Comparison of ENCODE assay signal across 26 cellular contexts in genomic region chr11:65295001-65295400, GRCh38. TPM values are rescaled to one million over a fixed set of nuclear protein-coding genes. Genes with fewer than 3 reads are reported as not detected.
DNase-seq lines count a peak whose midpoint lies in the region; ATAC-seq and TF ChIP-seq lines count a peak whose summit lies in the region.
"Had no signal": no experiment of that assay in that cellular context is flagged by ENCODE, and none has a peak within 500 bp of the region (broad histone marks: within the 10 kb centered on the region; RNA-seq: fewer than 3 reads in every experiment).

No MANE protein-coding gene starts in this region.

- H3K27ac ChIP-seq in Peyer's patch (peak overlapping the region in 3 of 4 donors; percentile 30 to 92 (median 44)), gastroesophageal sphincter (peak overlapping the region; percentile 91 to 99 (median 96)), muscle layer of colon (ENCODE audit: low read depth, low read length) (peak overlapping the region; percentile 78), substantia nigra (ENCODE audit: low read depth, low read length, poor library complexity, severe bottlenecking) (peak overlapping the region; percentile 100)

- TF ChIP-seq CTCF in Peyer's patch (IDR thresholded peaks at IDR 0.05): no peak
- TF ChIP-seq CTCF in gastroesophageal sphincter (IDR thresholded peaks at IDR 0.05): no peak

- peaks cover 0 to 48% (median 0%) of the 10 kb centered on the region in 4 donors for H3K4me1 ChIP-seq in Peyer's patch
- peaks cover 43 to 100% (median 67%) of the 10 kb centered on the region in 3 donors for H3K4me1 ChIP-seq in gastroesophageal sphincter
- H3K4me1 ChIP-seq in muscle layer of colon (ENCODE audit: insufficient read depth, low read length): peaks cover 97% of the 10 kb centered on the region

- H3K4me3 ChIP-seq in Peyer's patch (no peak overlapping the region), gastroesophageal sphincter (no peak overlapping the region), muscle layer of colon (ENCODE audit: low read depth in 1 of 2, low read length in 2 of 2) (no peak overlapping the region)
- H3K4me3 ChIP-seq: smooth muscle cell had no signal

- H3K36me3 ChIP-seq in Peyer's patch: peaks cover 0 to 4% (median 0%) of the 10 kb centered on the region in 3 donors
- peaks cover 0 to 19% of the 10 kb centered on the region in 2 donors for H3K36me3 ChIP-seq in gastroesophageal sphincter
- H3K36me3 ChIP-seq in muscle layer of colon (ENCODE audit: insufficient read depth, low read length): no peaks in the 10 kb centered on the region

- no peaks in the 10 kb centered on the region for H3K27me3 ChIP-seq in Peyer's patch
- H3K27me3 ChIP-seq in gastroesophageal sphincter: no peaks in the 10 kb centered on the region
- H3K27me3 ChIP-seq in muscle layer of colon (ENCODE audit: control insufficient read depth in 1 of 2, insufficient read depth in 2 of 2, low read length in 2 of 2): no peaks in the 10 kb centered on the region

- TF ChIP-seq EP300 in gastroesophageal sphincter (IDR thresholded peaks at IDR 0.05): no peak

- H3K9me3 ChIP-seq in Peyer's patch (no peaks in the 10 kb centered on the region), gastroesophageal sphincter (no peaks in the 10 kb centered on the region), muscle layer of colon (ENCODE audit: low read length) (no peaks in the 10 kb centered on the region)

- WGBS in gastroesophageal sphincter (ENCODE audit: low coverage in 1 of 2), 2 donors: 83% methylated on average over 10 of the region's 11 CpGs; no CpG with 5 or more reads in 1 of the 2 donors

- no peak overlapping the region for H3K9ac ChIP-seq in muscle layer of colon (ENCODE audit: low read length)

- DNase-seq in Peyer's patch (no peak), substantia nigra (lab: John Stamatoyannopoulos, UW) (no peak), erythroblast (lab: John Stamatoyannopoulos, UW) (no peak), NCI-H510A treated with DMSO at 0.1 percent for 48 hours (lab: John Stamatoyannopoulos, UW) (no peak)
- no peak for DNase-seq in effector CD8-positive, alpha-beta T cell (lab: John Stamatoyannopoulos, UW)
- DNase-seq: activated CD4-positive, alpha-beta memory T cell treated with anti-CD3 and anti-CD28 coated beads for 36 hours; activated naive CD4-positive, alpha-beta T cell treated with anti-CD3 and anti-CD28 coated beads for 36 hours; activated T-cell treated with anti-CD3 and anti-CD28 coated beads, Interleukin-2, amount 50 U/mL, for 1 hour; anterior cingulate cortex; cerebellar nuclear complex; HCEC 1CT; hypothalamus; Kasumi-1; mesenchymal stem cell; NCI-H1048; NCI-H2029 treated with DMSO at 0.1 percent for 48 hours; NCI-H446; stimulated activated CD4-positive, alpha-beta T cell treated with anti-CD3 and anti-CD28 coated beads, Interleukin-4, amount 100 ng/mL, for 24 hours; stimulated activated naive CD8-positive, alpha-beta T cell treated with anti-CD3 and anti-CD28 coated beads, Interleukin-15, amount 100 ng/mL, for 72 hours had no signal

- TF ChIP-seq POLR2A in Peyer's patch (IDR thresholded peaks at IDR 0.05): no peak
- TF ChIP-seq POLR2A in gastroesophageal sphincter (IDR thresholded peaks at IDR 0.05): no peak
- TF ChIP-seq POLR2A in erythroblast (IDR thresholded peaks at IDR 0.05; ENCODE audit: low read length): no peak

- ATAC-seq in gastroesophageal sphincter (no peak), HG03520 (IDR thresholded peaks at IDR 0.05; ENCODE audit: unreplicated experiment) (no peak)
- ATAC-seq: natural killer cell treated with Interleukin-12 subunit alpha and Interleukin-12 subunit beta and Interleukin-15 and Interleukin-18, amount 100 ng/mL, for 72 hours; SK-N-SH treated with all-trans-retinoic acid at 6 μM for 48 hours; stimulated activated naive CD8-positive, alpha-beta T cell treated with anti-CD3 and anti-CD28 coated beads, Interleukin-15, amount 100 ng/mL, for 72 hours; WTC11 had no signal

RNA-seq across cellular contexts. Expression of gene CDC42EP2, which starts 19.7 kb away (rescaled TPM):
- total RNA-seq in Peyer's patch: 10 to 100 TPM; 13.2 to 26.9 (median 24.7) TPM
- 10 to 100 TPM; 26.3 to 63.4 (median 42.8) TPM for total RNA-seq in gastroesophageal sphincter

RNA-seq across cellular contexts. Expression of gene POLA2, which starts 33.2 kb away (rescaled TPM):
- 10 to 100 TPM in 2 of 4 donors, 1 to 10 TPM in 2; 6.8 to 25.6 (median 13.1) TPM for total RNA-seq in Peyer's patch
- total RNA-seq in gastroesophageal sphincter: 10 to 100 TPM in 2 of 4 donors, 1 to 10 TPM in 2; 7.7 to 18.5 (median 13.2) TPM

RNA-seq across cellular contexts. Expression of gene DPF2, which starts 38.7 kb away (rescaled TPM):
- total RNA-seq in Peyer's patch (10 to 100 TPM; 25.0 to 47.0 (median 39.5) TPM), gastroesophageal sphincter (10 to 100 TPM; 42.5 to 72.7 (median 62.1) TPM)

RNA-seq across cellular contexts. Expression of gene TIGD3, which starts 59.5 kb away (rescaled TPM):
- total RNA-seq in Peyer's patch (10 to 100 TPM in 1 of 4 donors, 1 to 10 TPM in 3; 3.3 to 11.7 (median 7.7) TPM), gastroesophageal sphincter (under 1 TPM in 2 of 4 donors, not detected in 2; 0.27 to 0.67 TPM)

Comparison
In these comparisons a context has a peak if more than half of its experiments do, and no peak if none do; other contexts are left out.
1. H3K27ac ChIP-seq: peak in every context shown above with its lines; median percentile 100 in substantia nigra; 96 in gastroesophageal sphincter; 78 in muscle layer of colon; 44 in Peyer's patch.